Comparison of ENCODE assay signal across 1 cellular context in the genomic region with DNA sequence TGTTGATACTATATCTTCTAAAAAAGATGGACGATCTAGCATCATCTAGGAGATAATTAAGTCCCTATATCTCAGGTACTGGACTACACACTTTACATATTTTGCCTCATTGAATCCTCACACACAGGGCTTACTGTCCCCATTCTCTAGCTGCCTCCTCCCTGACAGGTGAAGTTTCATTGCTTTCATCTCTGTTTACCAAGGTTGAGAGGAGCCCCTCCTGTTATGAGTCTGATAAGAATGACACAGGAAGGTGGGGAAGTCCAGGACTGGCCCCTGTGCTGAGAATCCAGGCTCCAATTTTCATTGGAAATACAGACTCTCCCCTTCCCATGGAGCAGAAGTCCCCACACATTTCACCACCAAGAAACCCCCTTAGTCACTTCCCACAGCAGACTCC.
TF ChIP-seq lines count a peak whose summit lies in the region.

No MANE protein-coding gene starts in this region.

TF ChIP-seq in HepG2, 621 proteins besides CTCF, POLR2A, EP300 and RAD21 (continued from another document and continues in another):
- TF ChIP-seq HOMEZ (CRISPR knock-in tag; IDR thresholded peaks at IDR 0.05; ENCODE audit: low read depth), result peak; percentile 77
- no peak for TF ChIP-seq IRF9 (CRISPR knock-in tag; IDR thresholded peaks at IDR 0.05; ENCODE audit: borderline replicate concordance)
- 0 out of 2 replicates have a peak, but pooled peaks have one; percentile 37 for TF ChIP-seq ZNF605 (CRISPR knock-in tag; IDR thresholded peaks at IDR 0.05)
- TF ChIP-seq ZKSCAN8 (CRISPR knock-in tag; IDR thresholded peaks at IDR 0.05; ENCODE audit: borderline replicate concordance), result no peak
- TF ChIP-seq KDM6A (CRISPR knock-in tag; IDR thresholded peaks at IDR 0.05; ENCODE audit: low read depth), result peak; percentile 61; the same call in 1 of the 2 replicates
- TF ChIP-seq EEA1 (CRISPR knock-in tag; IDR thresholded peaks at IDR 0.05; ENCODE audit: borderline replicate concordance), result no peak
- TF ChIP-seq, protein P1, sequence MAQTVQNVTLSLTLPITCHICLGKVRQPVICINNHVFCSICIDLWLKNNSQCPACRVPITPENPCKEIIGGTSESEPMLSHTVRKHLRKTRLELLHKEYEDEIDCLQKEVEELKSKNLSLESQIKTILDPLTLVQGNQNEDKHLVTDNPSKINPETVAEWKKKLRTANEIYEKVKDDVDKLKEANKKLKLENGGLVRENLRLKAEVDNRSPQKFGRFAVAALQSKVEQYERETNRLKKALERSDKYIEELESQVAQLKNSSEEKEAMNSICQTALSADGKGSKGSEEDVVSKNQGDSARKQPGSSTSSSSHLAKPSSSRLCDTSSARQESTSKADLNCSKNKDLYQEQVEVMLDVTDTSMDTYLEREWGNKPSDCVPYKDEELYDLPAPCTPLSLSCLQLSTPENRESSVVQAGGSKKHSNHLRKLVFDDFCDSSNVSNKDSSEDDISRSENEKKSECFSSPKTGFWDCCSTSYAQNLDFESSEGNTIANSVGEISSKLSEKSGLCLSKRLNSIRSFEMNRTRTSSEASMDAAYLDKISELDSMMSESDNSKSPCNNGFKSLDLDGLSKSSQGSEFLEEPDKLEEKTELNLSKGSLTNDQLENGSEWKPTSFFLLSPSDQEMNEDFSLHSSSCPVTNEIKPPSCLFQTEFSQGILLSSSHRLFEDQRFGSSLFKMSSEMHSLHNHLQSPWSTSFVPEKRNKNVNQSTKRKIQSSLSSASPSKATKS (CRISPR knock-in tag; IDR thresholded peaks at IDR 0.05), result no peak
- no peak for TF ChIP-seq ZNF292 (CRISPR knock-in tag; IDR thresholded peaks at IDR 0.05; ENCODE audit: borderline replicate concordance, low read depth)
- TF ChIP-seq ZNF713 (CRISPR knock-in tag; IDR thresholded peaks at IDR 0.05), result no peak
- TF ChIP-seq TEAD3 (CRISPR knock-in tag; optimal IDR thresholded peaks at IDR 0.05; ENCODE audit: borderline replicate concordance), result peak; percentile 89
- TF ChIP-seq ZNF629 (CRISPR knock-in tag; conservative IDR thresholded peaks at IDR 0.05), result peak; percentile 64; the same call in 1 of the 2 replicates
- TF ChIP-seq GLI4 (CRISPR knock-in tag; IDR thresholded peaks at IDR 0.05; ENCODE audit: borderline replicate concordance), result no peak
- no peak for TF ChIP-seq ZNF17 (CRISPR knock-in tag; IDR thresholded peaks at IDR 0.05)
- peak; percentile 89 for TF ChIP-seq TARDBP (CRISPR knock-in tag; IDR thresholded peaks at IDR 0.05)
- TF ChIP-seq SNAPC2 (CRISPR knock-in tag; IDR thresholded peaks at IDR 0.05), result 0 out of 2 replicates have a peak, but pooled peaks have one; percentile 88
- TF ChIP-seq ZBTB10 (CRISPR knock-in tag; IDR thresholded peaks at IDR 0.05; ENCODE audit: borderline replicate concordance), result no peak
- TF ChIP-seq ZNF788 (CRISPR knock-in tag; IDR thresholded peaks at IDR 0.05; ENCODE audit: borderline replicate concordance), result peak; percentile 39; the same call in 1 of the 2 replicates
- no peak for TF ChIP-seq ZKSCAN5 (CRISPR knock-in tag; IDR thresholded peaks at IDR 0.05)
- no peak for TF ChIP-seq HNRNPUL1 (IDR thresholded peaks at IDR 0.05; ENCODE audit: low read depth, low read length)
- peak; percentile 35; the same call in 1 of the 2 replicates for TF ChIP-seq ZNF331 (CRISPR knock-in tag; IDR thresholded peaks at IDR 0.05)
- TF ChIP-seq ZBTB42 (CRISPR knock-in tag; IDR thresholded peaks at IDR 0.05), result no peak
- no peak for TF ChIP-seq BRD4 (CRISPR knock-in tag; IDR thresholded peaks at IDR 0.05)
- TF ChIP-seq ZNF770 (CRISPR knock-in tag; IDR thresholded peaks at IDR 0.05), result no peak
- no peak for TF ChIP-seq ZNF543 (CRISPR knock-in tag; IDR thresholded peaks at IDR 0.05)
- TF ChIP-seq MEIS1 (CRISPR knock-in tag; IDR thresholded peaks at IDR 0.05; ENCODE audit: borderline replicate concordance), result peak; percentile 92; the same call in 1 of the 2 replicates
- TF ChIP-seq ZSCAN22 (CRISPR knock-in tag; IDR thresholded peaks at IDR 0.05), result no peak
- TF ChIP-seq, protein P2, sequence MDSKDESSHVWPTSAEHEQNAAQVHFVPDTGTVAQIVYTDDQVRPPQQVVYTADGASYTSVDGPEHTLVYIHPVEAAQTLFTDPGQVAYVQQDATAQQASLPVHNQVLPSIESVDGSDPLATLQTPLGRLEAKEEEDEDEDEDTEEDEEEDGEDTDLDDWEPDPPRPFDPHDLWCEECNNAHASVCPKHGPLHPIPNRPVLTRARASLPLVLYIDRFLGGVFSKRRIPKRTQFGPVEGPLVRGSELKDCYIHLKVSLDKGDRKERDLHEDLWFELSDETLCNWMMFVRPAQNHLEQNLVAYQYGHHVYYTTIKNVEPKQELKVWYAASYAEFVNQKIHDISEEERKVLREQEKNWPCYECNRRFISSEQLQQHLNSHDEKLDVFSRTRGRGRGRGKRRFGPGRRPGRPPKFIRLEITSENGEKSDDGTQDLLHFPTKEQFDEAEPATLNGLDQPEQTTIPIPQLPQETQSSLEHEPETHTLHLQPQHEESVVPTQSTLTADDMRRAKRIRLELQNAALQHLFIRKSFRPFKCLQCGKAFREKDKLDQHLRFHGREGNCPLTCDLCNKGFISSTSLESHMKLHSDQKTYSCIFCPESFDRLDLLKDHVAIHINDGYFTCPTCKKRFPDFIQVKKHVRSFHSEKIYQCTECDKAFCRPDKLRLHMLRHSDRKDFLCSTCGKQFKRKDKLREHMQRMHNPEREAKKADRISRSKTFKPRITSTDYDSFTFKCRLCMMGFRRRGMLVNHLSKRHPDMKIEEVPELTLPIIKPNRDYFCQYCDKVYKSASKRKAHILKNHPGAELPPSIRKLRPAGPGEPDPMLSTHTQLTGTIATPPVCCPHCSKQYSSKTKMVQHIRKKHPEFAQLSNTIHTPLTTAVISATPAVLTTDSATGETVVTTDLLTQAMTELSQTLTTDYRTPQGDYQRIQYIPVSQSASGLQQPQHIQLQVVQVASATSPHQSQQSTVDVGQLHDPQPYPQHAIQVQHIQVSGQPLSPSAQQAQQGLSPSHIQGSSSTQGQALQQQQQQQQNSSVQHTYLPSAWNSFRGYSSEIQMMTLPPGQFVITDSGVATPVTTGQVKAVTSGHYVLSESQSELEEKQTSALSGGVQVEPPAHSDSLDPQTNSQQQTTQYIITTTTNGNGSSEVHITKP (CRISPR knock-in tag; IDR thresholded peaks at IDR 0.05; ENCODE audit: low read depth), result peak; percentile 57; the same call in 1 of the 2 replicates
- TF ChIP-seq, protein P3, sequence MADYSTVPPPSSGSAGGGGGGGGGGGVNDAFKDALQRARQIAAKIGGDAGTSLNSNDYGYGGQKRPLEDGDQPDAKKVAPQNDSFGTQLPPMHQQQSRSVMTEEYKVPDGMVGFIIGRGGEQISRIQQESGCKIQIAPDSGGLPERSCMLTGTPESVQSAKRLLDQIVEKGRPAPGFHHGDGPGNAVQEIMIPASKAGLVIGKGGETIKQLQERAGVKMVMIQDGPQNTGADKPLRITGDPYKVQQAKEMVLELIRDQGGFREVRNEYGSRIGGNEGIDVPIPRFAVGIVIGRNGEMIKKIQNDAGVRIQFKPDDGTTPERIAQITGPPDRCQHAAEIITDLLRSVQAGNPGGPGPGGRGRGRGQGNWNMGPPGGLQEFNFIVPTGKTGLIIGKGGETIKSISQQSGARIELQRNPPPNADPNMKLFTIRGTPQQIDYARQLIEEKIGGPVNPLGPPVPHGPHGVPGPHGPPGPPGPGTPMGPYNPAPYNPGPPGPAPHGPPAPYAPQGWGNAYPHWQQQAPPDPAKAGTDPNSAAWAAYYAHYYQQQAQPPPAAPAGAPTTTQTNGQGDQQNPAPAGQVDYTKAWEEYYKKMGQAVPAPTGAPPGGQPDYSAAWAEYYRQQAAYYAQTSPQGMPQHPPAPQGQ (CRISPR knock-in tag; IDR thresholded peaks at IDR 0.05; ENCODE audit: borderline replicate concordance), result no peak
- TF ChIP-seq, protein P4, sequence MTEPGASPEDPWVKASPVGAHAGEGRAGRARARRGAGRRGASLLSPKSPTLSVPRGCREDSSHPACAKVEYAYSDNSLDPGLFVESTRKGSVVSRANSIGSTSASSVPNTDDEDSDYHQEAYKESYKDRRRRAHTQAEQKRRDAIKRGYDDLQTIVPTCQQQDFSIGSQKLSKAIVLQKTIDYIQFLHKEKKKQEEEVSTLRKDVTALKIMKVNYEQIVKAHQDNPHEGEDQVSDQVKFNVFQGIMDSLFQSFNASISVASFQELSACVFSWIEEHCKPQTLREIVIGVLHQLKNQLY (CRISPR knock-in tag; IDR thresholded peaks at IDR 0.05), result peak; percentile 85
- TF ChIP-seq ATF7-NPFF (CRISPR knock-in tag; IDR thresholded peaks at IDR 0.05; ENCODE audit: low read depth), result peak; percentile 54; the same call in 1 of the 2 replicates
- peak; percentile 66; the same call in 1 of the 2 replicates for TF ChIP-seq MEF2D (CRISPR knock-in tag; IDR thresholded peaks at IDR 0.05)
- no peak for TF ChIP-seq HES4 (CRISPR knock-in tag; IDR thresholded peaks at IDR 0.05; ENCODE audit: borderline replicate concordance)
- TF ChIP-seq PHB2 (IDR thresholded peaks at IDR 0.05; ENCODE audit: partially characterized antibody), result no peak
- peak; percentile 77 for TF ChIP-seq PHF21A (CRISPR knock-in tag; IDR thresholded peaks at IDR 0.05)
- TF ChIP-seq ZNF205 (CRISPR knock-in tag; IDR thresholded peaks at IDR 0.05), result 0 out of 2 replicates have a peak, but pooled peaks have one; percentile 38
- TF ChIP-seq FOXP4 (CRISPR knock-in tag; IDR thresholded peaks at IDR 0.05), result peak; percentile 98
- TF ChIP-seq ZNF777 (CRISPR knock-in tag; IDR thresholded peaks at IDR 0.05), result no peak
